Comparison of ENCODE assay signal across 9 cellular contexts in genomic region chr5:136374003-136374402, GRCh38. TPM values are rescaled to one million over a fixed set of nuclear protein-coding genes. Genes with fewer than 3 reads are reported as not detected.
A peak's percentile ranks its signal among the peaks of the same experiment; 100 is the strongest.
DNase-seq lines count a peak whose midpoint lies in the region; ATAC-seq and TF ChIP-seq lines count a peak whose summit lies in the region.
"Had no signal": no experiment of that assay in that cellular context is flagged by ENCODE, and none has a peak within 500 bp of the region (broad histone marks: within the 10 kb centered on the region; RNA-seq: fewer than 3 reads in every experiment).

No MANE protein-coding gene starts in this region.

- H3K36me3 ChIP-seq in GM23248 (ENCODE audit: low read depth) (no peaks in the 10 kb centered on the region), PC-9 (ENCODE audit: low read depth) (no peaks in the 10 kb centered on the region)
- H3K36me3 ChIP-seq: SJSA1 had no signal

- H3K4me3 ChIP-seq in GM23248 (no peak overlapping the region), PC-9 (no peak overlapping the region), fibroblast of villous mesenchyme (ENCODE audit: low read depth, low read length) (no peak overlapping the region)
- H3K4me3 ChIP-seq: SJSA1 had no signal

- no peak overlapping the region for H3K4me3 Mint-ChIP-seq in immature natural killer cell
- H3K4me3 Mint-ChIP-seq in stimulated activated naive CD8-positive, alpha-beta T cell treated with anti-CD3 and anti-CD28 coated beads, Interleukin-15, amount 100 ng/mL, for 72 hours: no peak overlapping the region

- intact Hi-C loops in PC-9 (cut with micrococcal nuclease; ENCODE audit: unreplicated experiment): loop anchor here (1.0 kb wide), 1 partner anchor 312 kb away; no protein-coding TSS in a partner anchor

- H3K27me3 Mint-ChIP-seq in immature natural killer cell (ENCODE audit: low read depth in 3 of 3): peaks cover 0 to 2% (median 0%) of the 10 kb centered on the region in 3 donors
- peaks cover 13% of the 10 kb centered on the region for H3K27me3 Mint-ChIP-seq in stimulated activated naive CD8-positive, alpha-beta T cell treated with anti-CD3 and anti-CD28 coated beads, Interleukin-15, amount 100 ng/mL, for 72 hours

- H3K9me3 ChIP-seq in GM23248 (ENCODE audit: low read depth) (no peaks in the 10 kb centered on the region), PC-9 (ENCODE audit: insufficient read depth, low read depth) (no peaks in the 10 kb centered on the region)
- H3K9me3 ChIP-seq: SJSA1 had no signal

- in situ Hi-C loops in ACHN (cut with HindIII; ENCODE audit: low pct_ligation_motif_present, low pct_unique_long_range_greater_than_20kb, low sequenced_read_pairs): no loop called here
- in situ Hi-C loops in GM23248 (cut with MboI): no loop called here

- BruUV-seq in PC-9 (replicated peaks; lab: Mats Ljungman, UMichigan): no TSS peak

- no peaks in the 10 kb centered on the region for H4K20me1 ChIP-seq in GM23248 (ENCODE audit: insufficient read depth)
- H4K20me1 ChIP-seq in PC-9 (ENCODE audit: insufficient read depth): no peaks in the 10 kb centered on the region

- peak; percentile 20 for DNase-seq in ACHN
- peak; percentile 6 for DNase-seq in GM23248
- DNase-seq in PC-9: peak; percentile 10 to 38
- DNase-seq in fibroblast of villous mesenchyme (ENCODE audit: low read depth): peak; percentile 69
- DNase-seq in immature natural killer cell: no peak
- DNase-seq in stimulated activated naive CD8-positive, alpha-beta T cell treated with anti-CD3 and anti-CD28 coated beads, Interleukin-15, amount 100 ng/mL, for 72 hours: no peak

- 29 to 32% methylated on average over 5 of the region's 5 CpGs for WGBS in GM23248 (ENCODE audit: low coverage in 1 of 2, low lambda C conversion rate in 2 of 2, missing lambda C conversion rate in 2 of 2), 2 experiments

- no peaks in the 10 kb centered on the region for H3K36me3 Mint-ChIP-seq in immature natural killer cell

- H3K27ac Mint-ChIP-seq in immature natural killer cell: no peak overlapping the region
- no peak overlapping the region for H3K27ac Mint-ChIP-seq in stimulated activated naive CD8-positive, alpha-beta T cell treated with anti-CD3 and anti-CD28 coated beads, Interleukin-15, amount 100 ng/mL, for 72 hours

- no peaks in the 10 kb centered on the region for H3K9me2 ChIP-seq in GM23248 (ENCODE audit: insufficient read depth)
- no peaks in the 10 kb centered on the region for H3K9me2 ChIP-seq in PC-9 (ENCODE audit: insufficient read depth)

- H3K9me3 Mint-ChIP-seq in immature natural killer cell: peaks cover 0 to 2% (median under 1%) of the 10 kb centered on the region in 6 donors
- peaks cover 6 to 8% of the 10 kb centered on the region in 2 donors for H3K9me3 Mint-ChIP-seq in stimulated activated naive CD8-positive, alpha-beta T cell treated with anti-CD3 and anti-CD28 coated beads, Interleukin-15, amount 100 ng/mL, for 72 hours

- H3K4me1 ChIP-seq in GM23248 (ENCODE audit: insufficient read depth) (no peaks in the 10 kb centered on the region), PC-9 (replicated peaks; ENCODE audit: insufficient read depth) (no peaks in the 10 kb centered on the region)
- H3K4me1 ChIP-seq: SJSA1 had no signal

- ATAC-seq in GM19035 (IDR thresholded peaks at IDR 0.05; ENCODE audit: unreplicated experiment): no peak
- no peak for ATAC-seq in GM18868 (IDR thresholded peaks at IDR 0.05; ENCODE audit: unreplicated experiment)
- ATAC-seq in stimulated activated naive CD8-positive, alpha-beta T cell treated with anti-CD3 and anti-CD28 coated beads, Interleukin-15, amount 100 ng/mL, for 72 hours: no peak

- H3K27me3 ChIP-seq in GM23248 (replicated peaks; ENCODE audit: insufficient read depth) (0 out of 2 replicates have a peak, but pooled peaks cover 6% of the 10 kb centered on the region), PC-9 (ENCODE audit: insufficient read depth, low read depth) (no peaks in the 10 kb centered on the region)

- H3F3A ChIP-seq in GM23248 (ENCODE audit: insufficient read depth): no peaks in the 10 kb centered on the region
- no peaks in the 10 kb centered on the region for H3F3A ChIP-seq in PC-9 (ENCODE audit: insufficient read depth, low read depth)

- H3K79me2 ChIP-seq in GM23248 (ENCODE audit: insufficient read depth): no peaks in the 10 kb centered on the region
- H3K79me2 ChIP-seq in PC-9 (ENCODE audit: low read depth): no peaks in the 10 kb centered on the region

- H2AFZ ChIP-seq in GM23248: no peak overlapping the region
- H2AFZ ChIP-seq in PC-9: no peak overlapping the region

- no peaks in the 10 kb centered on the region for H3K4me1 Mint-ChIP-seq in immature natural killer cell
- no peaks in the 10 kb centered on the region for H3K4me1 Mint-ChIP-seq in stimulated activated naive CD8-positive, alpha-beta T cell treated with anti-CD3 and anti-CD28 coated beads, Interleukin-15, amount 100 ng/mL, for 72 hours

- no peak overlapping the region for H3K9ac ChIP-seq in GM23248

- TF ChIP-seq CTCF in PC-9 (conservative IDR thresholded peaks at IDR 0.05): peak; percentile 44; the same call in 1 of the 2 replicates
- TF ChIP-seq CTCF in fibroblast of villous mesenchyme (IDR thresholded peaks at IDR 0.05; ENCODE audit: insufficient read depth, low read depth, low read length): peak; percentile 63

- POLR2A ChIA-PET in PC-9 (lab: Charles Lee; ENCODE audit: unreplicated experiment): no interaction called here

- CTCF ChIA-PET in PC-9 (lab: Charles Lee): no interaction called here

- H3K4me2 ChIP-seq in GM23248 (ENCODE audit: unreplicated experiment): no peak overlapping the region
- H3K4me2 ChIP-seq in PC-9: no peak overlapping the region

- H3K27ac ChIP-seq in GM23248: no peak overlapping the region
- H3K27ac ChIP-seq in PC-9: no peak overlapping the region
- H3K27ac ChIP-seq: SJSA1 had no signal

RNA-seq across cellular contexts. Expression of gene TRPC7, which starts 8.7 kb away (rescaled TPM):
- not detected in 2 replicates for total RNA-seq in GM23248 (2014; rRNA removed; shearing (Covaris generic))
- polyA plus RNA-seq in GM23248 (2016; fragmentation: Nextera tagmentation; extraction: Ambion mirVana) (not detected in 2 replicates), immature natural killer cell (not detected)
- total RNA-seq in PC-9 (2021) (not detected in 2 replicates), fibroblast of villous mesenchyme (not detected in 2 replicates)
- total RNA-seq: SJSA1 had no signal

Comparison
In these comparisons a context has a peak if more than half of its experiments do, and no peak if none do; other contexts are left out.
1. DNase-seq: peak in ACHN (single experiment), GM23248 (single experiment), PC-9 (2 of 2) and fibroblast of villous mesenchyme (single experiment); none in immature natural killer cell (0 of 3) and stimulated activated naive CD8-positive, alpha-beta T cell treated with anti-CD3 and anti-CD28 coated beads, Interleukin-15, amount 100 ng/mL, for 72 hours (0 of 2).